ENCODE assay signal across 29 cellular contexts in the genomic region with DNA sequence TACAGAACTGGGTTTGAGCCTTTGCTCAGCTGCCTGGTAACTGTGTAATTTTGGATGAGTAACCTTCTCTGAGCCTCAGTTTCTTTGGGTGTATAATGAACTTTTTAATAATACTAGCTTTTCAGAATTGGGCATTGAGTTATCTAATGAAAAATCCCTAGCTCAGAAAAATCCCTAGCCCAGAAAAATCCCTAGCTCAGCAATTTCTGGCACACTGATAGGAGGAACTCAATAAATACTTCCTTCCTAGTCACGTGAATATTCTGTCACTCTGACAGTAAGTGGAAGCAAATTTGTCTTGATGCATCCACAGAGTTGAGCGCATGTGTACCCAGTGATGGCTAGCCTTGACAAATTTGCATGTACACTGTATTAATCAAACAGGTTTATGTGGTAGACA.
"Had no signal": no experiment of that assay in that cellular context is flagged by ENCODE, and none has a peak within 500 bp of the region (broad histone marks: within the 10 kb centered on the region; RNA-seq: fewer than 3 reads in every experiment).

No MANE protein-coding gene starts in this region.

- H3K9me3 ChIP-seq: adrenal gland, body of pancreas, esophagus muscularis mucosa, gastrocnemius medialis, heart left ventricle had no signal

- FAIRE-seq: colon had no signal

- H3K27ac ChIP-seq: adrenal gland, body of pancreas, esophagus muscularis mucosa, foreskin keratinocyte, gastrocnemius medialis, heart left ventricle had no signal

- ATAC-seq: activated CD4-positive, alpha-beta T cell treated with anti-CD3 and anti-CD28 coated beads for 36 hours; activated CD8-positive, alpha-beta memory T cell treated with anti-CD3 and anti-CD28 coated beads, Interleukin-2, amount 10 ng/mL, durations not matched to agents 7 days and 5 days; activated CD8-positive, alpha-beta T cell treated with anti-CD3 and anti-CD28 coated beads, Interleukin-2, amount 10 ng/mL, durations not matched to agents 7 days and 5 days; activated naive CD8-positive, alpha-beta T cell treated with anti-CD3 and anti-CD28 coated beads, Interleukin-2, amount 50 U/mL, for 24 hours; body of pancreas; effector memory CD8-positive, alpha-beta T cell; foreskin keratinocyte; gastrocnemius medialis; heart left ventricle had no signal

- DNase-seq: activated CD4-positive, alpha-beta memory T cell treated with anti-CD3 and anti-CD28 coated beads for 36 hours; activated CD4-positive, alpha-beta T cell treated with anti-CD3 and anti-CD28 coated beads for 36 hours; activated CD4-positive, CD25-positive, alpha-beta regulatory T cell; activated CD4-positive, CD25-positive, alpha-beta regulatory T cell treated with anti-CD3 and anti-CD28 coated beads, Interleukin-2, amount 50 U/mL, for 72 hours; activated CD8-positive, alpha-beta memory T cell treated with anti-CD3 and anti-CD28 coated beads, Interleukin-2, amount 10 ng/mL, durations not matched to agents 7 days and 5 days; activated CD8-positive, alpha-beta memory T cell treated with anti-CD3 and anti-CD28 coated beads, Interleukin-2, amount 50 U/mL, for 4 hours; activated CD8-positive, alpha-beta T cell treated with anti-CD3 and anti-CD28 coated beads, Interleukin-2, amount 10 ng/mL, durations not matched to agents 7 days and 5 days; activated effector memory CD4-positive, alpha-beta T cell treated with anti-CD3 and anti-CD28 coated beads, Interleukin-2, amount 50 U/mL, for 16 hours; activated naive CD4-positive, alpha-beta T cell treated with anti-CD3 and anti-CD28 coated beads for 36 hours; activated naive CD8-positive, alpha-beta T cell treated with anti-CD3 and anti-CD28 coated beads for 36 hours; activated naive CD8-positive, alpha-beta T cell treated with anti-CD3 and anti-CD28 coated beads, Interleukin-2, amount 50 U/mL, for 24 hours; activated T-cell treated with anti-CD3 and anti-CD28 coated beads, Interleukin-2, amount 50 U/mL, for 1 hour; activated T-cell treated with anti-CD3 and anti-CD28 coated beads, Interleukin-2, amount 50 U/mL, for 48 hours; adrenal gland; amygdala; aorta; caudate nucleus; cortex of kidney; dermis blood vessel endothelial cell; effector CD4-positive, alpha-beta T cell; effector memory CD8-positive, alpha-beta T cell; erythroblast; foreskin keratinocyte; gastrocnemius medialis; glutamatergic neuron; heart left ventricle had no signal

- H3K36me3 ChIP-seq: adrenal gland, esophagus muscularis mucosa, gastrocnemius medialis, heart left ventricle had no signal

- H3K4me1 ChIP-seq: adrenal gland, esophagus muscularis mucosa, foreskin keratinocyte, gastrocnemius medialis, heart left ventricle had no signal

- H3K4me3 ChIP-seq: adrenal gland, body of pancreas, esophagus muscularis mucosa, gastrocnemius medialis, heart left ventricle had no signal

- H3K27me3 ChIP-seq: adrenal gland, body of pancreas, esophagus muscularis mucosa, foreskin keratinocyte, gastrocnemius medialis, heart left ventricle had no signal
